ENCODE assay signal across 8 cellular contexts in the genomic region with DNA sequence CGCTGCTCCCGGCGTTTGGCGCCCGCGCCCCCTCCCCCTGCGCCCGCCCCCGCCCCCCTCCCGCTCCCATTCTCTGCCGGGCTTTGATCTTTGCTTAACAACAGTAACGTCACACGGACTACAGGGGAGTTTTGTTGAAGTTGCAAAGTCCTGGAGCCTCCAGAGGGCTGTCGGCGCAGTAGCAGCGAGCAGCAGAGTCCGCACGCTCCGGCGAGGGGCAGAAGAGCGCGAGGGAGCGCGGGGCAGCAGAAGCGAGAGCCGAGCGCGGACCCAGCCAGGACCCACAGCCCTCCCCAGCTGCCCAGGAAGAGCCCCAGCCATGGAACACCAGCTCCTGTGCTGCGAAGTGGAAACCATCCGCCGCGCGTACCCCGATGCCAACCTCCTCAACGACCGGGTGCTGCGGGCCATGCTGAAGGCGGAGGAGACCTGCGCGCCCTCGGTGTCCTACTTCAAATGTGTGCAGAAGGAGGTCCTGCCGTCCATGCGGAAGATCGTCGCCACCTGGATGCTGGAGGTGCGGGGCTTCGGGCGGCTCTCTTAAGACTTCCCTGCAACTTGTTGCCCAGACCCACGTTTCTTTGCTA. TPM values are rescaled to one million over a fixed set of nuclear protein-coding genes. Genes with fewer than 3 reads are reported as not detected.
DNase-seq lines count a peak whose midpoint lies in the region; ATAC-seq, FAIRE-seq and TF ChIP-seq lines count a peak whose summit lies in the region.

Gene CCND1 (plus strand): TSS at position 162 of the 587 bp plus-strand sequence. CDS start 158 bp downstream, at position 320.

- H3K27me3 Mint-ChIP-seq in activated T-helper 2 cell treated with anti-CD3 and anti-CD28 coated beads, Interferon-gamma antibody, Interleukin-2, Interleukin-4, amounts not matched to agents 10 μg/mL and 5 μg/mL and 100 μg/mL, durations not matched to agents 14 hours and 24 hours and 36 hours (ENCODE audit: low read depth): peaks cover 40% of the 10 kb centered on the region
- H3K27me3 Mint-ChIP-seq in nephron (ENCODE audit: low read depth): peaks cover 55% of the 10 kb centered on the region

- H3K4me1 ChIP-seq in upper lobe of right lung: peaks cover 52% of the 10 kb centered on the region

- in situ Hi-C loops in GM13976 (cut with MboI; ENCODE audit: low sequenced_read_pairs, unreplicated experiment): loop anchor here (10.0 to 25.0 kb wide), 2 partner anchors 354 to 536 kb away; partner anchors contain the start of gene MYEOV

- H3K36me3 ChIP-seq in upper lobe of right lung: peaks cover 15% of the 10 kb centered on the region

- H3K9me3 ChIP-seq in upper lobe of right lung: no peaks in the 10 kb centered on the region

- no peaks in the 10 kb centered on the region for H3K36me3 Mint-ChIP-seq in activated T-helper 2 cell treated with anti-CD3 and anti-CD28 coated beads, Interferon-gamma antibody, Interleukin-2, Interleukin-4, amounts not matched to agents 10 μg/mL and 5 μg/mL and 100 μg/mL, durations not matched to agents 14 hours and 24 hours and 36 hours (ENCODE audit: low read depth)
- peaks cover 4% of the 10 kb centered on the region for H3K36me3 Mint-ChIP-seq in nephron (ENCODE audit: low read depth)

- H3K27ac Mint-ChIP-seq in activated T-helper 2 cell treated with anti-CD3 and anti-CD28 coated beads, Interferon-gamma antibody, Interleukin-2, Interleukin-4, amounts not matched to agents 10 μg/mL and 5 μg/mL and 100 μg/mL, durations not matched to agents 14 hours and 24 hours and 36 hours: peak within 1 kb of the TSS; percentile 63
- H3K27ac Mint-ChIP-seq in nephron: peak within 1 kb of the TSS; percentile 94 to 96 (median 94)

- no peak for FAIRE-seq in frontal cortex (lab: Jason Lieb, UNC)

- H3K27me3 ChIP-seq in upper lobe of right lung: peaks cover 10% of the 10 kb centered on the region

- no peaks in the 10 kb centered on the region for H3K9me3 Mint-ChIP-seq in activated T-helper 2 cell treated with anti-CD3 and anti-CD28 coated beads, Interferon-gamma antibody, Interleukin-2, Interleukin-4, amounts not matched to agents 10 μg/mL and 5 μg/mL and 100 μg/mL, durations not matched to agents 14 hours and 24 hours and 36 hours
- no peaks in the 10 kb centered on the region for H3K9me3 Mint-ChIP-seq in nephron

- intact Hi-C loops in activated T-helper 2 cell treated with anti-CD3 and anti-CD28 coated beads, Interferon-gamma antibody, Interleukin-2, Interleukin-4, amounts not matched to agents 10 μg/mL and 5 μg/mL and 100 μg/mL, durations not matched to agents 14 hours and 24 hours and 36 hours (cut with micrococcal nuclease): loop anchor here (5.0 kb wide), 1 partner anchor 799 kb away; the partner anchor contains the start of gene CPT1A
- intact Hi-C loops in upper lobe of right lung (cut with DNase I): loop anchor here (5.0 kb wide), 1 partner anchor 344 kb away; no protein-coding TSS in a partner anchor

- TF ChIP-seq CTCF in GM13976 (IDR thresholded peaks at IDR 0.05; ENCODE audit: borderline replicate concordance, control extremely low read depth, extremely low read depth, insufficient read depth, missing control alignments) (peak; percentile 13), nephron (IDR thresholded peaks at IDR 0.05; ENCODE audit: unreplicated experiment in 3 of 3) (peak; percentile 21 to 25 (median 25)), upper lobe of right lung (IDR thresholded peaks at IDR 0.05) (peak; percentile 19)

- H3K27ac ChIP-seq in upper lobe of right lung: peak within 1 kb of the TSS; percentile 90

- H3K4me3 Mint-ChIP-seq in activated T-helper 2 cell treated with anti-CD3 and anti-CD28 coated beads, Interferon-gamma antibody, Interleukin-2, Interleukin-4, amounts not matched to agents 10 μg/mL and 5 μg/mL and 100 μg/mL, durations not matched to agents 14 hours and 24 hours and 36 hours (ENCODE audit: low read depth): peak within 1 kb of the TSS; percentile 64
- H3K4me3 Mint-ChIP-seq in nephron: peak within 1 kb of the TSS; percentile 93 to 99 (median 94)

- peaks cover 3% of the 10 kb centered on the region for H3K4me1 Mint-ChIP-seq in activated T-helper 2 cell treated with anti-CD3 and anti-CD28 coated beads, Interferon-gamma antibody, Interleukin-2, Interleukin-4, amounts not matched to agents 10 μg/mL and 5 μg/mL and 100 μg/mL, durations not matched to agents 14 hours and 24 hours and 36 hours (ENCODE audit: low read depth)
- peaks cover 33% of the 10 kb centered on the region for H3K4me1 Mint-ChIP-seq in nephron

- peak; percentile 40 for ATAC-seq in upper lobe of right lung
- no peak for ATAC-seq in HG03175 (IDR thresholded peaks at IDR 0.05; ENCODE audit: unreplicated experiment)

- DNase-seq in A172 (ENCODE audit: low spot score) (peak; percentile 89), GM13976 (ENCODE audit: low spot score) (peak; percentile 85), NCI-H69 (lab: John Stamatoyannopoulos, UW) (peak; percentile 85), frontal cortex (ENCODE audit: low spot score in 2 of 2) (peak; percentile 72 to 73), upper lobe of right lung (peak; percentile 88)
- DNase-seq in activated T-helper 2 cell treated with anti-CD3 and anti-CD28 coated beads, Interferon-gamma antibody, Interleukin-2, Interleukin-4, amounts not matched to agents 10 μg/mL and 5 μg/mL and 100 μg/mL, durations not matched to agents 14 hours and 24 hours and 36 hours (ENCODE audit: low spot score): no peak

- peak within 1 kb of the TSS; percentile 75 for H3K4me3 ChIP-seq in upper lobe of right lung

RNA-seq across cellular contexts. Expression of gene CCND1, which starts in this region (rescaled TPM):
- total RNA-seq in A172 (2014; rRNA removed; shearing (Covaris generic)): 422 and 522 TPM in 2 replicates
- 1.2 and 2.1 TPM in 2 replicates for total RNA-seq in activated T-helper 2 cell treated with anti-CD3 and anti-CD28 coated beads, Interferon-gamma antibody, Interleukin-2, Interleukin-4, amounts not matched to agents 10 μg/mL and 5 μg/mL and 100 μg/mL, durations not matched to agents 14 hours and 24 hours and 36 hours
- total RNA-seq in frontal cortex (10.2 TPM), upper lobe of right lung (283 TPM)

Comparison
In these comparisons a context has a peak if more than half of its experiments do, and no peak if none do; other contexts are left out.
1. RNA of gene CCND1 (total RNA-seq): 422 to 522 TPM in A172 and 283 TPM in upper lobe of right lung (single experiment); 10.2 TPM in frontal cortex (single experiment) and 1.2 to 2.1 TPM in activated T-helper 2 cell treated with anti-CD3 and anti-CD28 coated beads, Interferon-gamma antibody, Interleukin-2, Interleukin-4, amounts not matched to agents 10 μg/mL and 5 μg/mL and 100 μg/mL, durations not matched to agents 14 hours and 24 hours and 36 hours; every median in the first group is over 10 times any median in the second.
2. Peak in every context shown above with its lines, with median percentiles within 50 percentile points of each other: CTCF ChIP-seq.